1 cellular context compared by ENCODE assay signal in genomic region chr3:160016972-160017371, GRCh38.
TF ChIP-seq lines count a peak whose summit lies in the region.

No MANE protein-coding gene starts in this region.

TF ChIP-seq in IMR-90, 13 proteins besides CTCF, POLR2A, EP300 and RAD21:
- no peak for TF ChIP-seq SMC3 (IDR thresholded peaks at IDR 0.05; ENCODE audit: low read depth, low read length)
- TF ChIP-seq FOS (IDR thresholded peaks at IDR 0.05; ENCODE audit: low read depth, low read length) = 0 out of 2 replicates have a peak, but pooled peaks have one; percentile 33
